ENCODE assay signal across 1 cellular context in genomic region chr18:13680612-13681011, GRCh38.
TF ChIP-seq lines count a peak whose summit lies in the region.

No MANE protein-coding gene starts in this region.

TF ChIP-seq in SK-N-SH treated with all-trans-retinoic acid at 6 μM for 48 hours, 23 proteins besides CTCF, POLR2A, EP300 and RAD21 (continued from another document):
- TF ChIP-seq TSHZ2 (CRISPR knock-in tag; IDR thresholded peaks at IDR 0.05) (no peak), SNAI2 (CRISPR knock-in tag; IDR thresholded peaks at IDR 0.05) (no peak), OSR1 (CRISPR knock-in tag; IDR thresholded peaks at IDR 0.05) (no peak), ZFP30 (CRISPR knock-in tag; IDR thresholded peaks at IDR 0.05) (no peak), PPARA (CRISPR knock-in tag; IDR thresholded peaks at IDR 0.05; ENCODE audit: borderline replicate concordance) (no peak), ARNTL (CRISPR knock-in tag; IDR thresholded peaks at IDR 0.05; ENCODE audit: borderline replicate concordance, low read depth) (no peak), ZNF8 (CRISPR knock-in tag; IDR thresholded peaks at IDR 0.05) (no peak), GLIS3 (CRISPR knock-in tag; IDR thresholded peaks at IDR 0.05) (no peak), ZC3H10 (CRISPR knock-in tag; IDR thresholded peaks at IDR 0.05) (no peak)
TF ChIP-seq in SK-N-SH treated with all-trans-retinoic acid at 6 μM for 48 hours: peak in this region for 0.
